Comparison of ENCODE assay signal across 26 cellular contexts in the genomic region with DNA sequence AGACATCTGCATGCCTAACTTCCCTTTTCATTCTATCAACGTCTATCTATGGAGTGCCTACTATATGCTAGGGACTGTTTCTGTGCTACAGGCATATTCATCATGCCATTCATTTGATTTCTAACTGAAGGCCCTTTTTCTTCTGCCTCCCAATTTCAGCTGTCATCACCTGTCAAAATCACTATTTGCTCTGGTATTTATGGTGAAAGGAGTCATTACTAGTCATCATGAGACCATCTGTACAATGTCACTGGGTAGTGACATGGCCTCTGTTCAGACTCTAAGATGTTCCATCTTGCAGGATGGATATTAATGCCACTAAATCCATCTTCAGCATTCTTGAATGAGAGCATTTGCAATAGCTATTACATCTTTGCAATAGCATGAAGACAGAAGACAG. TPM values are rescaled to one million over a fixed set of nuclear protein-coding genes. Genes with fewer than 3 reads are reported as not detected.
"Had no signal": no experiment of that assay in that cellular context is flagged by ENCODE, and none has a peak within 500 bp of the region (broad histone marks: within the 10 kb centered on the region; RNA-seq: fewer than 3 reads in every experiment).

No MANE protein-coding gene starts in this region.

- H3K4me1 Mint-ChIP-seq: immature natural killer cell, naive B cell, nephron had no signal

- H3K27me3 Mint-ChIP-seq: naive B cell had no signal

- ATAC-seq: gastroesophageal sphincter, sciatic nerve had no signal

- H3K36me3 Mint-ChIP-seq: immature natural killer cell, naive B cell had no signal

- DNase-seq: colonic mucosa; dermis blood vessel endothelial cell; esophagus squamous epithelium; foreskin fibroblast; glutamatergic neuron; immature natural killer cell; left ventricle myocardium inferior; mesenchymal stem cell; naive B cell; stimulated activated CD4-positive, alpha-beta T cell treated with anti-CD3 and anti-CD28 coated beads, Interleukin-2, amount 100 ng/mL, for 24 hours; stimulated activated CD4-positive, alpha-beta T cell treated with anti-CD3 and anti-CD28 coated beads, Interleukin-4, amount 100 ng/mL, for 4 hours; stimulated activated naive CD4-positive, alpha-beta T cell; stomach; substantia nigra; transverse colon had no signal

- H3K27ac Mint-ChIP-seq: immature natural killer cell, naive B cell, nephron had no signal

- H3K4me3 Mint-ChIP-seq: immature natural killer cell, naive B cell, nephron had no signal

RNA-seq across cellular contexts. Expression of a gene that starts 4.2 kb away (rescaled TPM):
- total RNA-seq: colonic mucosa, dermis blood vessel endothelial cell, epithelial cell of proximal tubule, esophagus squamous epithelium, gastroesophageal sphincter, left ventricle myocardium inferior, lung, omental fat pad, prostate gland, renal cortical epithelial cell, sciatic nerve, stomach, thoracic aorta, transverse colon, ureter had no signal
- polyA plus RNA-seq: immature natural killer cell, keratinocyte, lung, stomach had no signal

RNA-seq across cellular contexts. Expression of a gene that starts 19.5 kb away (rescaled TPM):
- total RNA-seq: dermis blood vessel endothelial cell, epithelial cell of proximal tubule, esophagus squamous epithelium, gastroesophageal sphincter, left ventricle myocardium inferior, lung, omental fat pad, prostate gland, renal cortical epithelial cell, sciatic nerve, stomach, thoracic aorta, ureter had no signal
- polyA plus RNA-seq: immature natural killer cell, keratinocyte, lung, stomach had no signal

RNA-seq across cellular contexts. Expression of a gene that starts 34.1 kb away (rescaled TPM):
- total RNA-seq: colonic mucosa, dermis blood vessel endothelial cell, epithelial cell of proximal tubule, esophagus squamous epithelium, gastroesophageal sphincter, left ventricle myocardium inferior, lung, omental fat pad, prostate gland, renal cortical epithelial cell, sciatic nerve, stomach, thoracic aorta, transverse colon, ureter had no signal
- polyA plus RNA-seq: immature natural killer cell, keratinocyte, lung, stomach had no signal

RNA-seq across cellular contexts. Expression of a gene that starts 38.4 kb away (rescaled TPM):
- total RNA-seq: colonic mucosa, dermis blood vessel endothelial cell, epithelial cell of proximal tubule, esophagus squamous epithelium, gastroesophageal sphincter, left ventricle myocardium inferior, lung, omental fat pad, prostate gland, renal cortical epithelial cell, sciatic nerve, stomach, thoracic aorta, transverse colon, ureter had no signal
- polyA plus RNA-seq: immature natural killer cell, keratinocyte, lung, stomach had no signal

RNA-seq across cellular contexts. Expression of a gene that starts 43.2 kb away (rescaled TPM):
- total RNA-seq: colonic mucosa, dermis blood vessel endothelial cell, epithelial cell of proximal tubule, esophagus squamous epithelium, gastroesophageal sphincter, left ventricle myocardium inferior, lung, omental fat pad, prostate gland, renal cortical epithelial cell, sciatic nerve, stomach, thoracic aorta, transverse colon, ureter had no signal
- polyA plus RNA-seq: immature natural killer cell, keratinocyte, lung, stomach had no signal
